In genomic region chr6:35385457-35386202, GRCh38 we compare ENCODE assay signal across 12 cellular contexts. TPM values are rescaled to one million over a fixed set of nuclear protein-coding genes. Genes with fewer than 3 reads are reported as not detected.
A peak's percentile ranks its signal among the peaks of the same experiment; 100 is the strongest.
DNase-seq lines count a peak whose midpoint lies in the region; ATAC-seq and TF ChIP-seq lines count a peak whose summit lies in the region.
"Had no signal": no experiment of that assay in that cellular context is flagged by ENCODE, and none has a peak within 500 bp of the region (broad histone marks: within the 10 kb centered on the region; RNA-seq: fewer than 3 reads in every experiment).

No MANE protein-coding gene starts in this region.

- peaks cover 21% of the 10 kb centered on the region in 2 donors for H3K36me3 Mint-ChIP-seq in CD4-positive, alpha-beta memory T cell
- H3K36me3 Mint-ChIP-seq in osteocyte (ENCODE audit: unreplicated experiment) = peaks cover 6% of the 10 kb centered on the region

- H3K27me3 ChIP-seq in CD4-positive, alpha-beta memory T cell (ENCODE audit: insufficient read depth, low read length) = no peaks in the 10 kb centered on the region
- H3K27me3 ChIP-seq in spleen (replicated peaks in 1 of 7) = no peaks in the 10 kb centered on the region

- CTCF ChIA-PET in CD4-positive, alpha-beta memory T cell (lab: Charles Lee; ENCODE audit: partially characterized antibody) = no interaction called here

- 64 to 78% (median 73%) methylated on average over 12 of the region's 14 CpGs for WGBS in spleen, 5 donors

- no peak overlapping the region for H3K27ac ChIP-seq in CD4-positive, alpha-beta memory T cell (ENCODE audit: low read depth, low read length)
- peak overlapping the region in 3 of 8 donors; percentile 12 to 58 (median 51) for H3K27ac ChIP-seq in spleen
- H3K27ac ChIP-seq: prostate gland had no signal

- no peaks in the 10 kb centered on the region for H3K36me3 ChIP-seq in CD4-positive, alpha-beta memory T cell (ENCODE audit: insufficient read depth, low read length)
- peaks cover 0 to 17% (median 4%) of the 10 kb centered on the region in 6 donors for H3K36me3 ChIP-seq in spleen
- H3K36me3 ChIP-seq: prostate gland had no signal

- H3K4me1 Mint-ChIP-seq in CD4-positive, alpha-beta memory T cell = peaks cover 14 to 40% (median 18%) of the 10 kb centered on the region in 4 donors
- peaks cover 19% of the 10 kb centered on the region for H3K4me1 Mint-ChIP-seq in osteocyte (ENCODE audit: unreplicated experiment)

- no peaks in the 10 kb centered on the region for H3K27me3 Mint-ChIP-seq in CD4-positive, alpha-beta memory T cell
- H3K27me3 Mint-ChIP-seq in osteocyte (ENCODE audit: unreplicated experiment) = no peaks in the 10 kb centered on the region

- no peak overlapping the region for H3K4me3 Mint-ChIP-seq in CD4-positive, alpha-beta memory T cell
- no peak overlapping the region for H3K4me3 Mint-ChIP-seq in osteocyte (ENCODE audit: unreplicated experiment)

- no peak for ATAC-seq in HG02623 (IDR thresholded peaks at IDR 0.05; ENCODE audit: unreplicated experiment)
- ATAC-seq: HCT116 had no signal

- POLR2A ChIA-PET in CD4-positive, alpha-beta memory T cell (lab: Charles Lee; ENCODE audit: partially characterized antibody) = interaction anchor here (0.6 kb wide), 1 partner anchor 24 kb away, joined by 3 read pairs; no protein-coding TSS in a partner anchor

- no peak for TF ChIP-seq POLR2A in spleen (IDR thresholded peaks at IDR 0.05)

- no peak overlapping the region for H3K4me3 ChIP-seq in CD4-positive, alpha-beta memory T cell (ENCODE audit: low read length in 2 of 2)
- no peak overlapping the region for H3K4me3 ChIP-seq in spleen
- H3K4me3 ChIP-seq: prostate gland had no signal

- intact Hi-C loops in CD4-positive, alpha-beta memory T cell (cut with micrococcal nuclease) = no loop called here
- intact Hi-C loops in spleen (cut with DNase I; ENCODE audit: low total_unique reads) = no loop called here

- no peaks in the 10 kb centered on the region for H3K9me3 ChIP-seq in CD4-positive, alpha-beta memory T cell (ENCODE audit: control insufficient read depth in 1 of 2, low read length in 2 of 2)
- H3K9me3 ChIP-seq in spleen = peaks cover 0 to 4% (median 0%) of the 10 kb centered on the region in 8 donors
- H3K9me3 ChIP-seq: prostate gland had no signal

- H3K27ac Mint-ChIP-seq in CD4-positive, alpha-beta memory T cell = peak overlapping the region in 4 of 7 donors; percentile 19 to 79 (median 60)
- H3K27ac Mint-ChIP-seq in osteocyte (ENCODE audit: unreplicated experiment) = peak overlapping the region; percentile 65

- H3K9me3 Mint-ChIP-seq in CD4-positive, alpha-beta memory T cell = peaks cover 0 to 2% (median 0%) of the 10 kb centered on the region in 8 donors
- H3K9me3 Mint-ChIP-seq in osteocyte (ENCODE audit: unreplicated experiment) = no peaks in the 10 kb centered on the region

- DNase-seq in CD4-positive, alpha-beta memory T cell = no peak
- DNase-seq in NCI-H146 (lab: John Stamatoyannopoulos, UW) = peak; percentile 51
- DNase-seq in fibroblast of peridontal ligament (ENCODE audit: extremely low read depth) = peak; percentile 49
- DNase-seq in osteocyte (ENCODE audit: extremely low spot score, unreplicated experiment) = no peak
- no peak for DNase-seq in spleen
- no peak for DNase-seq in stimulated activated CD4-positive, alpha-beta T cell treated with anti-CD3 and anti-CD28 coated beads, Interleukin-4, amount 100 ng/mL, for 4 hours
- DNase-seq in islet precursor cell = no peak
- DNase-seq: NCI-H2171 treated with DMSO at 0.1 percent for 48 hours; stimulated activated CD8-positive, alpha-beta memory T cell treated with anti-CD3 and anti-CD28 coated beads, Interleukin-4, amount 100 ng/mL, for 48 hours had no signal

- no peak for TF ChIP-seq CTCF in osteocyte (IDR thresholded peaks at IDR 0.05)
- no peak for TF ChIP-seq CTCF in spleen (IDR thresholded peaks at IDR 0.05 in 8 of 11, conservative IDR thresholded peaks at IDR 0.05 in 3 of 11)

- peaks cover 3% of the 10 kb centered on the region for H3K4me1 ChIP-seq in CD4-positive, alpha-beta memory T cell (ENCODE audit: insufficient read depth, low read length)
- peaks cover 0 to 41% (median 8%) of the 10 kb centered on the region in 6 donors for H3K4me1 ChIP-seq in spleen
- H3K4me1 ChIP-seq: prostate gland had no signal

RNA-seq across cellular contexts. Expression of gene PPARD, which starts 43.3 kb away (rescaled TPM):
- total RNA-seq in CD4-positive, alpha-beta memory T cell = 10 to 100 TPM; 37.2 to 38.7 TPM
- 10 to 100 TPM in 1 of 2 donors, 1 to 10 TPM in 1; 2.6 to 10.7 TPM for polyA plus RNA-seq in CD4-positive, alpha-beta memory T cell
- 33.1 and 33.8 TPM in 2 replicates for total RNA-seq in osteocyte
- total RNA-seq in spleen = 10 to 100 TPM; 24.5 to 37.4 (median 34.9) TPM
- polyA plus RNA-seq in spleen = 10 to 100 TPM in 2 of 3 donors, 1 to 10 TPM in 1; 9.4 to 16.8 (median 12.7) TPM

Comparison
In these comparisons a context has a peak if more than half of its experiments do, and no peak if none do; other contexts are left out.
1. DNase-seq: peak in NCI-H146 (single experiment) and fibroblast of peridontal ligament (single experiment); none in CD4-positive, alpha-beta memory T cell (0 of 5), osteocyte (single experiment), spleen (single experiment), stimulated activated CD4-positive, alpha-beta T cell treated with anti-CD3 and anti-CD28 coated beads, Interleukin-4, amount 100 ng/mL, for 4 hours (0 of 2) and islet precursor cell (single experiment).